In the genomic region with DNA sequence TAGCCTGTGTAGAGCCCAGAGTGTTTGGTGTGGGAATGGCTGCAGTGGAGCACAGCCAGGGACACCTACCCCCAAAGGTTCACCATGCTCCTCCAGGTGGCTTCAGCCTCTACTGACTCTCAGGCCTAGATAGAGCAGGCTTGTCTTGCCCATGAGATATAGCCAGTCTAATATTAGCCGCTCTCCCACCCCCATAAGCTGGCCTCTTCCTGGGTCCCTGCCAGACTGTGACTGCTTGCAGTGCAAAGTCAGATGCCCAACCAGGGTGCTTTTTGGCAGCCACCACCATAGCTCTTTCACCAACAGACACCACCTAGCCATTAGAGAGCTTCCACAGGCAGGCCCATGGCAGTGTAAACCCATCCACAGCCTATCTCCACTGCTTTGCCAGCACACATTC, we compare ENCODE assay signal across 16 cellular contexts.
"Had no signal": no experiment of that assay in that cellular context is flagged by ENCODE, and none has a peak within 500 bp of the region (broad histone marks: within the 10 kb centered on the region; RNA-seq: fewer than 3 reads in every experiment).

No MANE protein-coding gene starts in this region.

- H3K27me3 Mint-ChIP-seq: activated naive CD4-positive, alpha-beta T cell treated with anti-CD3 and anti-CD28 coated beads, Interleukin-2, amount 50 U/mL, for 24 hours; stimulated activated naive CD8-positive, alpha-beta T cell treated with anti-CD3 and anti-CD28 coated beads, Interleukin-15, amount 100 ng/mL, for 72 hours had no signal

- H3K27ac ChIP-seq: ascending aorta, gastrocnemius medialis, suprapubic skin had no signal

- ATAC-seq: activated CD4-positive, CD25-positive, alpha-beta regulatory T cell treated with anti-CD3 and anti-CD28 coated beads, Interleukin-2, amount 50 U/mL, for 24 hours; esophagus mucosa; gastrocnemius medialis had no signal

- H3K4me1 Mint-ChIP-seq: activated naive CD4-positive, alpha-beta T cell treated with anti-CD3 and anti-CD28 coated beads, Interleukin-2, amount 50 U/mL, for 24 hours; stimulated activated naive CD8-positive, alpha-beta T cell treated with anti-CD3 and anti-CD28 coated beads, Interleukin-15, amount 100 ng/mL, for 72 hours had no signal

- H3K4me3 ChIP-seq: ascending aorta, gastrocnemius medialis, suprapubic skin had no signal

- H3K27ac Mint-ChIP-seq: activated naive CD4-positive, alpha-beta T cell treated with anti-CD3 and anti-CD28 coated beads, Interleukin-2, amount 50 U/mL, for 24 hours; stimulated activated naive CD8-positive, alpha-beta T cell treated with anti-CD3 and anti-CD28 coated beads, Interleukin-15, amount 100 ng/mL, for 72 hours; T-helper 1 cell treated with Interleukin-12 subunit alpha and Interleukin-12 subunit beta and Interleukin-4 antibody, amounts not matched to agents 30 μg/mL and 1 μg/mL, for 36 hours had no signal

- H3K27me3 ChIP-seq: ascending aorta, gastrocnemius medialis, suprapubic skin had no signal

- DNase-seq: activated CD4-positive, alpha-beta T cell treated with anti-CD3 and anti-CD28 coated beads, Interleukin-2, amount 50 U/mL, for 1 hour; activated CD8-positive, alpha-beta memory T cell treated with anti-CD3 and anti-CD28 coated beads for 24 hours; activated gamma-delta T cell; cerebellar nuclear complex; effector CD4-positive, alpha-beta T cell; gastrocnemius medialis; midbrain; stimulated activated CD4-positive, alpha-beta T cell treated with anti-CD3 and anti-CD28 coated beads, Interleukin-2, amount 100 ng/mL, for 48 hours; stimulated activated naive CD8-positive, alpha-beta T cell treated with anti-CD3 and anti-CD28 coated beads, Interleukin-15, amount 100 ng/mL, for 72 hours; trophoblast cell had no signal

- H3K36me3 ChIP-seq: ascending aorta, gastrocnemius medialis, suprapubic skin had no signal

- H3K9me3 Mint-ChIP-seq: activated naive CD4-positive, alpha-beta T cell treated with anti-CD3 and anti-CD28 coated beads, Interleukin-2, amount 50 U/mL, for 24 hours had no signal

- H3K4me1 ChIP-seq: ascending aorta, gastrocnemius medialis, suprapubic skin had no signal

- H3K4me3 Mint-ChIP-seq: activated naive CD4-positive, alpha-beta T cell treated with anti-CD3 and anti-CD28 coated beads, Interleukin-2, amount 50 U/mL, for 24 hours; stimulated activated naive CD8-positive, alpha-beta T cell treated with anti-CD3 and anti-CD28 coated beads, Interleukin-15, amount 100 ng/mL, for 72 hours; T-helper 1 cell treated with Interleukin-12 subunit alpha and Interleukin-12 subunit beta and Interleukin-4 antibody, amounts not matched to agents 30 μg/mL and 1 μg/mL, for 36 hours had no signal

- H3K9me3 ChIP-seq: ascending aorta, gastrocnemius medialis had no signal
